ENCODE assay signal across 8 cellular contexts in the genomic region with DNA sequence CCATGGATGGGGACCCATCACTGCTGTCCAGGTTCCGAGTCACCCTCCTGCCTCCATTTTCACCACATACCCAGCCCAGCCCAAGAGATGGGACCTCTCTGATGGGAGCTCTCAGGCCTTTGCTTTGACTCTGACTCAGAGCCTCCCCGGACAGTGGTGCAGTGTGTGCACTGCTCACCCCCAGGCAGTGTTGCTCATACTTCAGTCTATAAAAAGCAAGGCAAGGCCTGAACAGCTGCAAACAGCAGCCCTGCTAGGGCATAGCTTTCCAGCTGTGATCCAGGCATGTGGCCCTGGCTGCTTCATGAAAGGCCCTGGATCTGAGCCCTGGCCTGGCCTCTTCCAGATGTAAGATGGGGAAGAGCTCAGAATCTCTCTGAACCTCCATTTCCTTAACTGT.
DNase-seq lines count a peak whose midpoint lies in the region; ATAC-seq and TF ChIP-seq lines count a peak whose summit lies in the region.

No MANE protein-coding gene starts in this region.

- H3K36me3 Mint-ChIP-seq in Caco-2 (ENCODE audit: insufficient read depth, unreplicated experiment): peaks cover 5% of the 10 kb centered on the region

- H3K4me1 Mint-ChIP-seq in Caco-2 (ENCODE audit: low read depth, unreplicated experiment): peaks cover 22% of the 10 kb centered on the region

- BruUV-seq in Caco-2 (replicated peaks; lab: Mats Ljungman, UMichigan): no TSS peak

- H3K27ac ChIP-seq in OCI-LY1 (ENCODE audit: low read depth, low read length, poor library complexity, severe bottlenecking) (peak overlapping the region; percentile 96), mucosa of rectum (ENCODE audit: low read depth in 2 of 2, low read length in 2 of 2) (peak overlapping the region; percentile 70 to 81)

- H3K9me3 ChIP-seq in Caco-2 (no peaks in the 10 kb centered on the region), OCI-LY1 (ENCODE audit: low read length) (no peaks in the 10 kb centered on the region), adipocyte (ENCODE audit: control insufficient read depth, low read length) (no peaks in the 10 kb centered on the region), mucosa of rectum (ENCODE audit: control insufficient read depth in 2 of 2, low read length in 2 of 2) (no peaks in the 10 kb centered on the region)

- H4K20me1 ChIP-seq in OCI-LY1 (ENCODE audit: insufficient read depth, low read length): no peaks in the 10 kb centered on the region

- CTCF ChIA-PET in Caco-2 (lab: Charles Lee): interaction anchor here (1.4 kb wide), 1 partner anchor 73 kb away, joined by 6 read pairs; no protein-coding TSS in a partner anchor

- H3K9me3 Mint-ChIP-seq in Caco-2 (ENCODE audit: unreplicated experiment): no peaks in the 10 kb centered on the region

- H3K36me3 ChIP-seq in Caco-2 (ENCODE audit: control insufficient read depth, insufficient read depth, low read length): no peaks in the 10 kb centered on the region
- H3K36me3 ChIP-seq in OCI-LY1 (ENCODE audit: insufficient read depth, low read length): no peaks in the 10 kb centered on the region
- H3K36me3 ChIP-seq in adipocyte (ENCODE audit: control insufficient read depth, insufficient read depth, low read length, severe bottlenecking): no peaks in the 10 kb centered on the region
- no peaks in the 10 kb centered on the region for H3K36me3 ChIP-seq in mucosa of rectum (ENCODE audit: control insufficient read depth in 2 of 2, insufficient read depth in 2 of 2, low read length in 2 of 2)

- H3K4me1 ChIP-seq in Caco-2: peaks cover 25% of the 10 kb centered on the region
- peaks cover 57% of the 10 kb centered on the region for H3K4me1 ChIP-seq in OCI-LY1 (ENCODE audit: insufficient read depth, low read length, severe bottlenecking)
- H3K4me1 ChIP-seq in adipocyte (ENCODE audit: control insufficient read depth, insufficient read depth, low read length): peaks cover 19% of the 10 kb centered on the region
- peaks cover 33 to 37% of the 10 kb centered on the region in 2 donors for H3K4me1 ChIP-seq in mucosa of rectum (ENCODE audit: control insufficient read depth in 2 of 2, insufficient read depth in 2 of 2, low read length in 2 of 2)

- H3K27me3 Mint-ChIP-seq in Caco-2 (ENCODE audit: insufficient read depth, unreplicated experiment): no peaks in the 10 kb centered on the region

- no peak for ATAC-seq in GM21367 (IDR thresholded peaks at IDR 0.05; ENCODE audit: unreplicated experiment)

- POLR2A ChIA-PET in Caco-2 (lab: Charles Lee): no interaction called here

- H3K4me3 Mint-ChIP-seq in Caco-2 (ENCODE audit: unreplicated experiment): no peak overlapping the region

- intact Hi-C loops in Caco-2 (cut with micrococcal nuclease; ENCODE audit: unreplicated experiment): loop anchor here (1.0 to 5.0 kb wide), 4 partner anchors 74 to 211 kb away; no protein-coding TSS in a partner anchor
- intact Hi-C loops in posterior vena cava (cut with DNase I): no loop called here

- peak overlapping the region; percentile 69 for H3K27ac Mint-ChIP-seq in Caco-2 (ENCODE audit: unreplicated experiment)

- DNase-seq in Caco-2 (no peak), adipocyte (ENCODE audit: low read depth) (peak; percentile 75), DMS 273 (lab: John Stamatoyannopoulos, UW; ENCODE audit: unreplicated experiment) (no peak), ecto neural progenitor cell (ENCODE audit: low spot score) (no peak), posterior vena cava (ENCODE audit: low spot score) (no peak)

- H3K27me3 ChIP-seq in Caco-2 (replicated peaks; ENCODE audit: control insufficient read depth, insufficient read depth, low read length): no peaks in the 10 kb centered on the region
- H3K27me3 ChIP-seq in OCI-LY1 (ENCODE audit: insufficient read depth, low read length): no peaks in the 10 kb centered on the region
- no peaks in the 10 kb centered on the region for H3K27me3 ChIP-seq in adipocyte (replicated peaks; ENCODE audit: control insufficient read depth, insufficient read depth, low read length)
- H3K27me3 ChIP-seq in mucosa of rectum (ENCODE audit: control insufficient read depth in 2 of 2, insufficient read depth in 2 of 2, low read length in 2 of 2): no peaks in the 10 kb centered on the region

- H3K9ac ChIP-seq in OCI-LY1 (ENCODE audit: low read length): peak overlapping the region; percentile 48; the same call in 1 of the 2 replicates
- H3K9ac ChIP-seq in adipocyte (ENCODE audit: low read length): no peak overlapping the region
- peak overlapping the region in 1 of 2 donors; percentile 44 for H3K9ac ChIP-seq in mucosa of rectum (ENCODE audit: low read depth in 1 of 2, low read length in 2 of 2)

- no peak overlapping the region for H2AFZ ChIP-seq in OCI-LY1 (ENCODE audit: low read length)

- no peak for TF ChIP-seq CTCF in Caco-2 (IDR thresholded peaks at IDR 0.05; ENCODE audit: insufficient read depth in 1 of 2, low read depth in 1 of 2, low read length in 1 of 2, severe bottlenecking in 1 of 2, unreplicated experiment in 1 of 2)
- TF ChIP-seq CTCF in OCI-LY1 (IDR thresholded peaks at IDR 0.05; ENCODE audit: low read length): no peak

- no peaks in the 10 kb centered on the region for H3F3A ChIP-seq in OCI-LY1 (ENCODE audit: insufficient read depth, low read length)

- no peak overlapping the region for H3K4me2 ChIP-seq in OCI-LY1 (ENCODE audit: low read length)

- no peaks in the 10 kb centered on the region for H3K79me2 ChIP-seq in OCI-LY1 (ENCODE audit: insufficient read depth, low read length)

- H3K4me3 ChIP-seq in Caco-2 (ENCODE audit: low read depth, low read length) (no peak overlapping the region), OCI-LY1 (ENCODE audit: low read depth, low read length, poor library complexity, severe bottlenecking) (no peak overlapping the region), adipocyte (ENCODE audit: low read length) (no peak overlapping the region), mucosa of rectum (ENCODE audit: low read length in 2 of 2) (no peak overlapping the region)

- no peaks in the 10 kb centered on the region for H3K9me2 ChIP-seq in OCI-LY1 (ENCODE audit: low read depth, low read length)
